Comparison of ENCODE assay signal across 1 cellular context in genomic region chr14:103886304-103887169, GRCh38.
A peak's percentile ranks its signal among the peaks of the same experiment; 100 is the strongest.
TF ChIP-seq lines count a peak whose summit lies in the region.

No MANE protein-coding gene starts in this region.

TF ChIP-seq in HepG2, 621 proteins besides CTCF, POLR2A, EP300 and RAD21 (continued from another document and continues in another):
- TF ChIP-seq ZNF276 (CRISPR knock-in tag; IDR thresholded peaks at IDR 0.05; ENCODE audit: low read depth), result no peak
- TF ChIP-seq ZNF235 (CRISPR knock-in tag; IDR thresholded peaks at IDR 0.05; ENCODE audit: borderline replicate concordance), result no peak
- 0 out of 2 replicates have a peak, but pooled peaks have one; percentile 13 for TF ChIP-seq NFYC (CRISPR knock-in tag; IDR thresholded peaks at IDR 0.05)
- TF ChIP-seq ZSCAN12 (CRISPR knock-in tag; IDR thresholded peaks at IDR 0.05), result no peak
- TF ChIP-seq ZBTB43 (CRISPR knock-in tag; conservative IDR thresholded peaks at IDR 0.05), result no peak
- TF ChIP-seq ZNF598 (CRISPR knock-in tag; IDR thresholded peaks at IDR 0.05; ENCODE audit: borderline replicate concordance), result no peak
- TF ChIP-seq ZNF841 (CRISPR knock-in tag; IDR thresholded peaks at IDR 0.05; ENCODE audit: borderline replicate concordance), result no peak
- no peak for TF ChIP-seq ZNF570 (CRISPR knock-in tag; IDR thresholded peaks at IDR 0.05; ENCODE audit: borderline replicate concordance)
- TF ChIP-seq REPIN1 (CRISPR knock-in tag; IDR thresholded peaks at IDR 0.05; ENCODE audit: borderline replicate concordance, low read depth), result peak; percentile 63; the same call in 1 of the 2 replicates
- TF ChIP-seq ZNF224 (CRISPR knock-in tag; IDR thresholded peaks at IDR 0.05), result no peak
- TF ChIP-seq YEATS4 (CRISPR knock-in tag; IDR thresholded peaks at IDR 0.05; ENCODE audit: borderline replicate concordance), result peak; percentile 25; the same call in 1 of the 2 replicates
- TF ChIP-seq MIER2 (CRISPR knock-in tag; IDR thresholded peaks at IDR 0.05), result peak; percentile 47; the same call in 1 of the 2 replicates
- no peak; the same call in 1 of the 2 replicates for TF ChIP-seq ZNF512B (CRISPR knock-in tag; IDR thresholded peaks at IDR 0.05; ENCODE audit: borderline replicate concordance)
- TF ChIP-seq ZNF816 (CRISPR knock-in tag; IDR thresholded peaks at IDR 0.05; ENCODE audit: borderline replicate concordance), result no peak
- no peak for TF ChIP-seq ZNF605 (CRISPR knock-in tag; IDR thresholded peaks at IDR 0.05)
- 0 out of 2 replicates have a peak, but pooled peaks have one; percentile 38 for TF ChIP-seq NFKB2 (CRISPR knock-in tag; IDR thresholded peaks at IDR 0.05; ENCODE audit: borderline replicate concordance)
- no peak for TF ChIP-seq ZNF468 (CRISPR knock-in tag; IDR thresholded peaks at IDR 0.05)
- no peak for TF ChIP-seq ZNF33B (CRISPR knock-in tag; IDR thresholded peaks at IDR 0.05)
- no peak for TF ChIP-seq MYPOP (CRISPR knock-in tag; IDR thresholded peaks at IDR 0.05)
- no peak for TF ChIP-seq KAT7 (CRISPR knock-in tag; IDR thresholded peaks at IDR 0.05; ENCODE audit: borderline replicate concordance)
- TF ChIP-seq ZFP82 (CRISPR knock-in tag; IDR thresholded peaks at IDR 0.05; ENCODE audit: borderline replicate concordance), result no peak
- no peak for TF ChIP-seq ZNF761 (CRISPR knock-in tag; conservative IDR thresholded peaks at IDR 0.05)
- no peak for TF ChIP-seq MLXIP (CRISPR knock-in tag; IDR thresholded peaks at IDR 0.05; ENCODE audit: borderline replicate concordance)
- TF ChIP-seq ZNF614 (CRISPR knock-in tag; IDR thresholded peaks at IDR 0.05; ENCODE audit: borderline replicate concordance), result 0 out of 2 replicates have a peak, but pooled peaks have one; percentile 39
- TF ChIP-seq REST (IDR thresholded peaks at IDR 0.05; ENCODE audit: borderline replicate concordance in 1 of 2, low read depth in 1 of 2, low read length in 2 of 2), result no peak
- TF ChIP-seq ZBTB4 (CRISPR knock-in tag; IDR thresholded peaks at IDR 0.05; ENCODE audit: borderline replicate concordance), result no peak
- TF ChIP-seq ZNF274 (CRISPR knock-in tag; IDR thresholded peaks at IDR 0.05), result no peak; the same call in 1 of the 2 replicates
- TF ChIP-seq DNMT3B (CRISPR knock-in tag; conservative IDR thresholded peaks at IDR 0.05), result no peak
- TF ChIP-seq THAP7 (CRISPR knock-in tag; IDR thresholded peaks at IDR 0.05), result no peak
- TF ChIP-seq USF2 (IDR thresholded peaks at IDR 0.05; ENCODE audit: low read depth, low read length), result no peak
- TF ChIP-seq USF2 (CRISPR knock-in tag; IDR thresholded peaks at IDR 0.05; ENCODE audit: borderline replicate concordance), result no peak
- no peak for TF ChIP-seq RFX5 (IDR thresholded peaks at IDR 0.05; ENCODE audit: low read depth, low read length)
- 0 out of 2 replicates have a peak, but pooled peaks have one; percentile 32 for TF ChIP-seq ZBTB33 (CRISPR knock-in tag; IDR thresholded peaks at IDR 0.05)
- no peak for TF ChIP-seq NFIC (IDR thresholded peaks at IDR 0.05; ENCODE audit: low read length)
